Comparison of ENCODE assay signal across 28 cellular contexts in genomic region chr17:66638707-66639479, GRCh38.
"Had no signal": no experiment of that assay in that cellular context is flagged by ENCODE, and none has a peak within 500 bp of the region (broad histone marks: within the 10 kb centered on the region; RNA-seq: fewer than 3 reads in every experiment).

No MANE protein-coding gene starts in this region.

- H3K36me3 Mint-ChIP-seq: natural killer cell treated with Interleukin-12 subunit alpha and Interleukin-12 subunit beta and Interleukin-15 and Interleukin-18, amount 100 ng/mL, for 72 hours had no signal

- H3K27ac ChIP-seq: body of pancreas, colonic mucosa, epithelial cell of prostate, esophagus squamous epithelium, left lung, lower lobe of right lung, tibial nerve, WERI-Rb-1 had no signal

- H3K27me3 Mint-ChIP-seq: activated CD4-positive, alpha-beta memory T cell treated with anti-CD3 and anti-CD28 coated beads, Interleukin-2, amount 10 ng/mL, durations not matched to agents 7 days and 5 days; activated CD4-positive, alpha-beta T cell treated with anti-CD3 and anti-CD28 coated beads, Interleukin-2, amount 10 ng/mL, durations not matched to agents 7 days and 5 days; natural killer cell treated with Interleukin-12 subunit alpha and Interleukin-12 subunit beta and Interleukin-15 and Interleukin-18, amount 100 ng/mL, for 72 hours had no signal

- FAIRE-seq: endometrium had no signal

- H3K4me1 ChIP-seq: body of pancreas, colonic mucosa, left lung, lower lobe of right lung had no signal

- H3K36me3 ChIP-seq: colonic mucosa, left lung, WERI-Rb-1 had no signal

- DNase-seq: activated CD4-positive, alpha-beta memory T cell treated with anti-CD3 and anti-CD28 coated beads, Interleukin-2, amount 10 ng/mL, durations not matched to agents 7 days and 5 days; activated CD4-positive, alpha-beta T cell treated with anti-CD3 and anti-CD28 coated beads, Interleukin-2, amount 10 ng/mL, durations not matched to agents 7 days and 5 days; activated CD8-positive, alpha-beta memory T cell treated with anti-CD3 and anti-CD28 coated beads, Interleukin-2, amount 50 U/mL, for 48 hours; activated effector memory CD4-positive, alpha-beta T cell treated with anti-CD3 and anti-CD28 coated beads, Interleukin-2, amount 50 U/mL, for 16 hours; activated naive CD4-positive, alpha-beta T cell treated with anti-CD3 and anti-CD28 coated beads for 36 hours; activated T-cell treated with anti-CD3 and anti-CD28 coated beads, Interleukin-2, amount 50 U/mL, for 4 hours; aorta; body of pancreas; cerebellar nuclear complex; colonic mucosa; effector CD8-positive, alpha-beta T cell; esophagus squamous epithelium; kidney glomerular epithelial cell; left lung; lower lobe of right lung; mesenchymal stem cell; posterior cingulate gyrus; right cardiac atrium; stimulated activated CD4-positive, alpha-beta T cell treated with anti-CD3 and anti-CD28 coated beads, Interleukin-12 subunit alpha, Interleukin-12 subunit beta, amount 100 ng/mL, for 4 hours; stimulated activated CD4-positive, alpha-beta T cell treated with anti-CD3 and anti-CD28 coated beads, Interleukin-4, amount 100 ng/mL, for 24 hours; T1000; WERI-Rb-1 had no signal

- H3K9me3 ChIP-seq: body of pancreas, colonic mucosa, esophagus squamous epithelium, left lung, lower lobe of right lung, tibial nerve had no signal

- H3K27me3 ChIP-seq: body of pancreas, colonic mucosa, esophagus squamous epithelium, left lung, tibial nerve had no signal

- H3K4me3 Mint-ChIP-seq: activated CD4-positive, alpha-beta memory T cell treated with anti-CD3 and anti-CD28 coated beads, Interleukin-2, amount 10 ng/mL, durations not matched to agents 7 days and 5 days; activated CD4-positive, alpha-beta T cell treated with anti-CD3 and anti-CD28 coated beads, Interleukin-2, amount 10 ng/mL, durations not matched to agents 7 days and 5 days; activated naive CD4-positive, alpha-beta T cell treated with anti-CD3 and anti-CD28 coated beads for 36 hours; activated T-cell treated with anti-CD3 and anti-CD28 coated beads, Interleukin-2, amount 50 U/mL, for 4 hours; natural killer cell treated with Interleukin-12 subunit alpha and Interleukin-12 subunit beta and Interleukin-15 and Interleukin-18, amount 100 ng/mL, for 72 hours; stimulated activated effector memory CD8-positive, alpha-beta T cell treated with anti-CD3 and anti-CD28 coated beads, Interleukin-12 subunit alpha, Interleukin-12 subunit beta, amount 100 ng/mL, for 72 hours had no signal

- ATAC-seq: activated CD4-positive, CD25-positive, alpha-beta regulatory T cell treated with anti-CD3 and anti-CD28 coated beads, Interleukin-2, amount 50 U/mL, for 24 hours; activated T-cell treated with anti-CD3 and anti-CD28 coated beads, Interleukin-2, amount 50 U/mL, for 4 hours; body of pancreas; left lung; lower lobe of right lung; natural killer cell treated with Interleukin-12 subunit alpha and Interleukin-12 subunit beta and Interleukin-15 and Interleukin-18, amount 100 ng/mL, for 72 hours; right cardiac atrium; stimulated activated effector memory CD8-positive, alpha-beta T cell treated with anti-CD3 and anti-CD28 coated beads, Interleukin-12 subunit alpha, Interleukin-12 subunit beta, amount 100 ng/mL, for 72 hours had no signal

- H3K27ac Mint-ChIP-seq: activated CD4-positive, alpha-beta memory T cell treated with anti-CD3 and anti-CD28 coated beads, Interleukin-2, amount 10 ng/mL, durations not matched to agents 7 days and 5 days; activated CD4-positive, alpha-beta T cell treated with anti-CD3 and anti-CD28 coated beads, Interleukin-2, amount 10 ng/mL, durations not matched to agents 7 days and 5 days; activated naive CD4-positive, alpha-beta T cell treated with anti-CD3 and anti-CD28 coated beads for 36 hours; natural killer cell treated with Interleukin-12 subunit alpha and Interleukin-12 subunit beta and Interleukin-15 and Interleukin-18, amount 100 ng/mL, for 72 hours; stimulated activated effector memory CD8-positive, alpha-beta T cell treated with anti-CD3 and anti-CD28 coated beads, Interleukin-12 subunit alpha, Interleukin-12 subunit beta, amount 100 ng/mL, for 72 hours had no signal

- H3K4me3 ChIP-seq: body of pancreas, colonic mucosa, esophagus squamous epithelium, left lung, lower lobe of right lung, tibial nerve had no signal
